1 cellular context compared by ENCODE assay signal in genomic region chr5:78610633-78611032, GRCh38.
TF ChIP-seq lines count a peak whose summit lies in the region.

No MANE protein-coding gene starts in this region.

TF ChIP-seq in A549, 52 proteins besides CTCF, POLR2A, EP300 and RAD21 (continued from another document):
- TF ChIP-seq E2F6 (IDR thresholded peaks at IDR 0.05; ENCODE audit: borderline replicate concordance, low read depth) (no peak), SREBF2 (IDR thresholded peaks at IDR 0.05) (no peak)
TF ChIP-seq in A549: peak in this region for 0.
